ENCODE assay signal across 9 cellular contexts in the genomic region with DNA sequence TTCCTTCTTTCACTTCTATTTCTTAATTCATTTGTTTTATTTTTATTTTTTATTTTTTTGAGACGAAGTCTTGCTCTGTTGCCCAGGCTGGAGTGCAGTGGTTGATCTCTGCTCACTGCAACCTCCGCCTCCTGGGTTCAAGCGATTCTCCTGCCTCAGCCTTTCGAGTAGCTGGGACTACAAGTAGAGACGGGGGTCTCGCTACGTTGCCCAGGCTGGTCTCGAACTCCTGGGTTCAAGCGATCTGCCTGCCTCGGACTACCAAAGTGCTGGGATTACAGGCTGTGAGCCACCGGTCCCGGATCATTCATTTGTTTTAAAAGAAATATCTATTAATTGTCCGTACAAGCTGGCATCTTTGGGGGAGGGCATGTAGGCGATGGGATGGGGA. TPM values are rescaled to one million over a fixed set of nuclear protein-coding genes. Genes with fewer than 3 reads are reported as not detected.
A peak's percentile ranks its signal among the peaks of the same experiment; 100 is the strongest.
DNase-seq lines count a peak whose midpoint lies in the region; ATAC-seq and TF ChIP-seq lines count a peak whose summit lies in the region.
"Had no signal": no experiment of that assay in that cellular context is flagged by ENCODE, and none has a peak within 500 bp of the region (broad histone marks: within the 10 kb centered on the region; RNA-seq: fewer than 3 reads in every experiment).

No MANE protein-coding gene starts in this region.

- peak overlapping the region; percentile 84 for H3K27ac Mint-ChIP-seq in CD4-positive, alpha-beta T cell
- H3K27ac Mint-ChIP-seq in osteocyte (ENCODE audit: unreplicated experiment): peak overlapping the region; percentile 51

- no peaks in the 10 kb centered on the region for H3K9me3 ChIP-seq in CD4-positive, alpha-beta T cell (ENCODE audit: control insufficient read depth, low read length)

- TF ChIP-seq CTCF in CD4-positive, alpha-beta T cell (IDR thresholded peaks at IDR 0.05): no peak
- no peak for TF ChIP-seq CTCF in LNCaP clone FGC (IDR thresholded peaks at IDR 0.05; ENCODE audit: control insufficient read depth, extremely low read depth, insufficient read depth)
- no peak for TF ChIP-seq CTCF in coronary artery (IDR thresholded peaks at IDR 0.05)
- no peak for TF ChIP-seq CTCF in osteocyte (IDR thresholded peaks at IDR 0.05)

- peak overlapping the region; percentile 71 for H3K4me3 ChIP-seq in LNCaP clone FGC (ENCODE audit: low read depth, low read length)
- H3K4me3 ChIP-seq in coronary artery: peak overlapping the region; percentile 83

- ATAC-seq in CD4-positive, alpha-beta T cell (ENCODE audit: poor library complexity): no peak

- intact Hi-C loops in CD4-positive, alpha-beta T cell (cut with DNase I, micrococcal nuclease): loop anchor here (1.0 to 10.0 kb wide), 8 partner anchors 10 to 691 kb away; a partner anchor contains a TSS

- H3K27ac ChIP-seq in CD4-positive, alpha-beta T cell (ENCODE audit: low read depth, low read length): no peak overlapping the region
- H3K27ac ChIP-seq in coronary artery: no peak overlapping the region

- POLR2A ChIA-PET in CD4-positive, alpha-beta T cell (lab: Charles Lee): no interaction called here

- peaks cover 23% of the 10 kb centered on the region for H3K27me3 Mint-ChIP-seq in CD4-positive, alpha-beta T cell
- peaks cover 18% of the 10 kb centered on the region for H3K27me3 Mint-ChIP-seq in osteocyte (ENCODE audit: unreplicated experiment)

- peak overlapping the region; percentile 90 for H3K4me3 Mint-ChIP-seq in CD4-positive, alpha-beta T cell
- H3K4me3 Mint-ChIP-seq in osteocyte (ENCODE audit: unreplicated experiment): peak overlapping the region; percentile 90

- H3K9me3 Mint-ChIP-seq in CD4-positive, alpha-beta T cell: no peaks in the 10 kb centered on the region
- H3K9me3 Mint-ChIP-seq in osteocyte (ENCODE audit: unreplicated experiment): no peaks in the 10 kb centered on the region

- CTCF ChIA-PET in CD4-positive, alpha-beta T cell (lab: Charles Lee): no interaction called here

- H3K4me1 Mint-ChIP-seq in CD4-positive, alpha-beta T cell (ENCODE audit: low read depth): peaks cover 61% of the 10 kb centered on the region
- H3K4me1 Mint-ChIP-seq in osteocyte (ENCODE audit: unreplicated experiment): peaks cover 30% of the 10 kb centered on the region

- DNase-seq in CD4-positive, alpha-beta T cell: no peak
- no peak for DNase-seq in LNCaP clone FGC (ENCODE audit: low read depth)
- DNase-seq in coronary artery (ENCODE audit: low spot score): no peak
- DNase-seq in osteocyte (ENCODE audit: extremely low spot score, unreplicated experiment): no peak
- DNase-seq in NOMO-1 treated with dmso at 0.1 percent for 144 hours (lab: John Stamatoyannopoulos, UW; ENCODE audit: unreplicated experiment): no peak
- no peak for DNase-seq in amniotic stem cell (lab: John Stamatoyannopoulos, UW)
- DNase-seq in NCI-H226: no peak
- DNase-seq in AG08396 (ENCODE audit: low spot score): no peak

- peaks cover 26% of the 10 kb centered on the region for H3K36me3 Mint-ChIP-seq in CD4-positive, alpha-beta T cell (ENCODE audit: low read depth)
- H3K36me3 Mint-ChIP-seq in osteocyte (ENCODE audit: unreplicated experiment): peaks cover 3% of the 10 kb centered on the region

- peaks cover 21% of the 10 kb centered on the region for H3K27me3 ChIP-seq in CD4-positive, alpha-beta T cell (ENCODE audit: control insufficient read depth, insufficient read depth, low read length)

RNA-seq across cellular contexts. Expression of a gene that starts 0.5 kb away (rescaled TPM):
- total RNA-seq in CD4-positive, alpha-beta T cell: 10 to 100 TPM; 43.0 to 43.1 TPM
- total RNA-seq in osteocyte: 11.1 and 13.1 TPM in 2 replicates

RNA-seq across cellular contexts. Expression of a gene that starts 4.4 kb away (rescaled TPM):
- not detected for total RNA-seq in CD4-positive, alpha-beta T cell
- total RNA-seq in osteocyte: 0.08 TPM in 1 of 2 replicates, not detected in the other
- total RNA-seq: HT1080 had no signal

RNA-seq across cellular contexts. Expression of a gene that starts 8.5 kb away (rescaled TPM):
- total RNA-seq in CD4-positive, alpha-beta T cell: 1 to 10 TPM; 6.4 to 7.0 TPM
- total RNA-seq in osteocyte: 77.0 and 88.4 TPM in 2 replicates

RNA-seq across cellular contexts. Expression of a gene that starts 18.9 kb away (rescaled TPM):
- total RNA-seq in CD4-positive, alpha-beta T cell: 100 to 1,000 TPM; 401 to 405 TPM
- total RNA-seq in osteocyte: 509 and 527 TPM in 2 replicates

RNA-seq across cellular contexts. Expression of a gene that starts 42.4 kb away (rescaled TPM):
- total RNA-seq in CD4-positive, alpha-beta T cell: 1 to 10 TPM in 1 of 2 experiments, under 1 TPM in 1; 0.67 to 1.3 TPM
- total RNA-seq in osteocyte: 130 and 135 TPM in 2 replicates
